Comparison of ENCODE assay signal across 8 cellular contexts in genomic region chr7:74173866-74174605, GRCh38. TPM values are rescaled to one million over a fixed set of nuclear protein-coding genes. Genes with fewer than 3 reads are reported as not detected.
A peak's percentile ranks its signal among the peaks of the same experiment; 100 is the strongest.
DNase-seq lines count a peak whose midpoint lies in the region; ATAC-seq and TF ChIP-seq lines count a peak whose summit lies in the region.

Gene EIF4H, plus strand, starts transcription at chr7:74174356. Its CDS starts 28 bp downstream, at chr7:74174384.

- no peak for TF ChIP-seq CTCF in epithelial cell of esophagus (IDR thresholded peaks at IDR 0.05; ENCODE audit: insufficient read depth, low read depth, low read length, missing control alignments)

- peak within 1 kb of the TSS; percentile 94 to 99 (median 97) for H3K27ac Mint-ChIP-seq in IgD-negative memory B cell

- H3K27me3 ChIP-seq in mononuclear cell (ENCODE audit: insufficient read depth, low read length), result no peaks in the 10 kb centered on the region

- H3K9me3 ChIP-seq in mononuclear cell (ENCODE audit: low read depth, low read length), result no peaks in the 10 kb centered on the region

- peaks cover 1% of the 10 kb centered on the region for H3K36me3 Mint-ChIP-seq in IgD-negative memory B cell

- H3K4me1 ChIP-seq in mononuclear cell (ENCODE audit: insufficient read depth, low read length), result peaks cover 53% of the 10 kb centered on the region

- H3K9me3 Mint-ChIP-seq in IgD-negative memory B cell, result no peaks in the 10 kb centered on the region

- DNase-seq in DMS 273 treated with DMSO at 0.1 percent for 48 hours (lab: John Stamatoyannopoulos, UW), result peak; percentile 82
- peak; percentile 98 for DNase-seq in OCI-M1 (lab: John Stamatoyannopoulos, UW)
- peak; percentile 93 for DNase-seq in activated T-cell treated with anti-CD3 and anti-CD28 coated beads for 24 hours (ENCODE audit: low read depth)
- peak; percentile 95 for DNase-seq in epithelial cell of esophagus (ENCODE audit: low read depth)
- DNase-seq in stimulated activated CD8-positive, alpha-beta memory T cell treated with anti-CD3 and anti-CD28 coated beads, Interleukin-2, amount 100 ng/mL, for 48 hours (ENCODE audit: low read depth in 2 of 2), result peak; percentile 93 to 94

- peaks cover 24 to 41% (median 39%) of the 10 kb centered on the region in 3 donors for H3K4me1 Mint-ChIP-seq in IgD-negative memory B cell

- no peaks in the 10 kb centered on the region for H3K27me3 Mint-ChIP-seq in IgD-negative memory B cell

- peak; percentile 85 for ATAC-seq in GM21529 (IDR thresholded peaks at IDR 0.05; ENCODE audit: unreplicated experiment)

- peak within 1 kb of the TSS; percentile 90 for H3K4me3 ChIP-seq in epithelial cell of esophagus (ENCODE audit: low read length)
- H3K4me3 ChIP-seq in mononuclear cell (ENCODE audit: low read length), result peak within 1 kb of the TSS; percentile 91

- H3K4me3 Mint-ChIP-seq in IgD-negative memory B cell, result peak within 1 kb of the TSS; percentile 87 to 99 (median 96)

RNA-seq across cellular contexts. Expression of gene EIF4H, which starts in this region (rescaled TPM):
- 197 TPM for polyA plus RNA-seq in IgD-negative memory B cell
- 288 TPM for total RNA-seq in mononuclear cell

Comparison
In these comparisons a context has a peak if more than half of its experiments do, and no peak if none do; other contexts are left out.
1. Peak in every context shown above with its lines: DNase-seq, ATAC-seq and H3K4me3 ChIP-seq.